12 cellular contexts compared by ENCODE assay signal in genomic region chr10:120455606-120456005, GRCh38. TPM values are rescaled to one million over a fixed set of nuclear protein-coding genes. Genes with fewer than 3 reads are reported as not detected.
"Had no signal": no experiment of that assay in that cellular context is flagged by ENCODE, and none has a peak within 500 bp of the region (broad histone marks: within the 10 kb centered on the region; RNA-seq: fewer than 3 reads in every experiment).

No MANE protein-coding gene starts in this region.

- H3K4me3 Mint-ChIP-seq: activated CD8-positive, alpha-beta T cell treated with anti-CD3 and anti-CD28 coated beads for 36 hours; activated naive CD4-positive, alpha-beta T cell treated with anti-CD3 and anti-CD28 coated beads, Interleukin-2, amount 50 U/mL, for 24 hours had no signal

- H3K27ac Mint-ChIP-seq: activated CD8-positive, alpha-beta T cell treated with anti-CD3 and anti-CD28 coated beads for 36 hours; activated naive CD4-positive, alpha-beta T cell treated with anti-CD3 and anti-CD28 coated beads, Interleukin-2, amount 50 U/mL, for 24 hours; stimulated activated memory B cell treated with anti-CD40 and anti-IgM and Interleukin-4, amounts not matched to agents 10 μg/mL and 1 μg/mL and 100 μg/mL, for 72 hours; T-cell had no signal

- H3K36me3 ChIP-seq: adrenal gland, esophagus squamous epithelium, pancreas, thyroid gland had no signal

- H3K4me1 Mint-ChIP-seq: activated naive CD4-positive, alpha-beta T cell treated with anti-CD3 and anti-CD28 coated beads, Interleukin-2, amount 50 U/mL, for 24 hours had no signal

- H3K9me3 Mint-ChIP-seq: activated CD8-positive, alpha-beta T cell treated with anti-CD3 and anti-CD28 coated beads for 36 hours; activated naive CD4-positive, alpha-beta T cell treated with anti-CD3 and anti-CD28 coated beads, Interleukin-2, amount 50 U/mL, for 24 hours; stimulated activated memory B cell treated with anti-CD40 and anti-IgM and Interleukin-4, amounts not matched to agents 10 μg/mL and 1 μg/mL and 100 μg/mL, for 72 hours; T-cell had no signal

- DNase-seq: activated CD8-positive, alpha-beta memory T cell treated with anti-CD3 and anti-CD28 coated beads, Interleukin-2, amount 50 U/mL, for 4 hours; activated CD8-positive, alpha-beta T cell treated with anti-CD3 and anti-CD28 coated beads for 36 hours; activated effector memory CD4-positive, alpha-beta T cell treated with anti-CD3 and anti-CD28 coated beads, Interleukin-2, amount 50 U/mL, for 16 hours; activated T-cell treated with anti-CD3 and anti-CD28 coated beads, Interleukin-2, amount 50 U/mL, for 48 hours; adrenal gland; esophagus squamous epithelium; stimulated activated CD4-positive, alpha-beta T cell treated with anti-CD3 and anti-CD28 coated beads, Interleukin-12 subunit alpha, Interleukin-12 subunit beta, amount 100 ng/mL, for 4 hours; T-cell; thyroid gland had no signal

- H3K27me3 ChIP-seq: thyroid gland had no signal

- ATAC-seq: activated CD8-positive, alpha-beta T cell treated with anti-CD3 and anti-CD28 coated beads for 36 hours; stimulated activated memory B cell treated with anti-CD40 and anti-IgM and Interleukin-4, amounts not matched to agents 10 μg/mL and 1 μg/mL and 100 μg/mL, for 72 hours; T-cell had no signal

- H3K36me3 Mint-ChIP-seq: stimulated activated memory B cell treated with anti-CD40 and anti-IgM and Interleukin-4, amounts not matched to agents 10 μg/mL and 1 μg/mL and 100 μg/mL, for 72 hours; T-cell had no signal

- H3K9me3 ChIP-seq: adrenal gland, esophagus squamous epithelium, pancreas, thyroid gland had no signal

- H3K27ac ChIP-seq: adrenal gland, esophagus squamous epithelium, pancreas, thyroid gland had no signal

RNA-seq across cellular contexts. Expression of gene PLPP4, which starts 1.4 kb away (rescaled TPM):
- total RNA-seq: activated CD8-positive, alpha-beta T cell treated with anti-CD3 and anti-CD28 coated beads for 36 hours; adrenal gland; T-cell had no signal
